In genomic region chr2:164243315-164243714, GRCh38 we compare ENCODE assay signal across 28 cellular contexts.
"Had no signal": no experiment of that assay in that cellular context is flagged by ENCODE, and none has a peak within 500 bp of the region (broad histone marks: within the 10 kb centered on the region; RNA-seq: fewer than 3 reads in every experiment).

No MANE protein-coding gene starts in this region.

- H3K79me2 ChIP-seq: parathyroid adenoma had no signal

- H3K9me3 ChIP-seq: lower lobe of right lung, neutrophil, right atrium auricular region, right lobe of liver, uterus had no signal

- H3K4me1 ChIP-seq: left lung, lower lobe of right lung, neural progenitor cell, parathyroid adenoma, right atrium auricular region, right lobe of liver, tibial nerve, uterus had no signal

- H2AFZ ChIP-seq: neural progenitor cell, parathyroid adenoma had no signal

- H3K4me3 ChIP-seq: left lung, lower lobe of right lung, neural progenitor cell, right atrium auricular region, right lobe of liver, smooth muscle cell, tibial nerve, uterus had no signal

- H3K9ac ChIP-seq: neural progenitor cell, parathyroid adenoma had no signal

- DNase-seq: hypothalamus; immature natural killer cell; kidney; left colon; left lung; lower lobe of right lung; mammary epithelial cell; mesenchymal stem cell; naive B cell; natural killer cell; nephron progenitor cell; occipital lobe; right lobe of liver; stimulated activated CD4-positive, alpha-beta T cell treated with anti-CD3 and anti-CD28 coated beads, Interleukin-1b, Interleukin-23, amount 100 ng/mL, for 48 hours; stimulated activated CD4-positive, alpha-beta T cell treated with anti-CD3 and anti-CD28 coated beads, Interleukin-2, amount 100 ng/mL, for 48 hours; stimulated activated CD4-positive, alpha-beta T cell treated with anti-CD3 and anti-CD28 coated beads, Interleukin-4, amount 100 ng/mL, for 4 hours; stimulated activated CD8-positive, alpha-beta memory T cell treated with anti-CD3 and anti-CD28 coated beads, Interleukin-4, amount 100 ng/mL, for 48 hours; stimulated activated naive CD4-positive, alpha-beta T cell treated with Interleukin-2 at 50 U/mL for 16 hours; stimulated activated naive CD8-positive, alpha-beta T cell treated with anti-CD3 and anti-CD28 coated beads, Interleukin-15, amount 100 ng/mL, for 72 hours; substantia nigra; uterus had no signal

- H3K27me3 ChIP-seq: left lung, neural progenitor cell, neutrophil, right atrium auricular region, right lobe of liver, tibial nerve, uterus had no signal

- ATAC-seq: left colon; left lung; lower lobe of right lung; natural killer cell; right lobe of liver; stimulated activated memory B cell treated with anti-CD40 and anti-IgM and Interleukin-4, amounts not matched to agents 10 μg/mL and 1 μg/mL and 100 μg/mL, for 72 hours; stimulated activated naive CD8-positive, alpha-beta T cell treated with anti-CD3 and anti-CD28 coated beads, Interleukin-15, amount 100 ng/mL, for 72 hours had no signal

- H3K27ac ChIP-seq: left lung, lower lobe of right lung, neural progenitor cell, neutrophil, parathyroid adenoma, right atrium auricular region, right lobe of liver, tibial nerve, uterus had no signal

- H3K4me2 ChIP-seq: neural progenitor cell, smooth muscle cell had no signal

- H3K36me3 ChIP-seq: left lung, lower lobe of right lung, neural progenitor cell, neutrophil, right atrium auricular region, right lobe of liver, tibial nerve, uterus had no signal
